10 cellular contexts compared by ENCODE assay signal in genomic region chr3:37997791-37998370, GRCh38. TPM values are rescaled to one million over a fixed set of nuclear protein-coding genes. Genes with fewer than 3 reads are reported as not detected.
DNase-seq lines count a peak whose midpoint lies in the region; ATAC-seq, FAIRE-seq and TF ChIP-seq lines count a peak whose summit lies in the region.
"Had no signal": no experiment of that assay in that cellular context is flagged by ENCODE, and none has a peak within 500 bp of the region (broad histone marks: within the 10 kb centered on the region; RNA-seq: fewer than 3 reads in every experiment).

No MANE protein-coding gene starts in this region.

- TF ChIP-seq EP300 in A549 (IDR thresholded peaks at IDR 0.05): no peak

- H3K4me3 Mint-ChIP-seq in effector memory CD8-positive, alpha-beta T cell: peak overlapping the region; percentile 70 to 78
- H3K4me3 Mint-ChIP-seq in neural progenitor cell (no peak overlapping the region), glutamatergic neuron (ENCODE audit: unreplicated experiment) (no peak overlapping the region)

- in situ Hi-C loops in GM13977 (cut with MboI; ENCODE audit: low pct_unique_long_range_greater_than_20kb, low sequenced_read_pairs, unreplicated experiment): no loop called here

- H3K9ac ChIP-seq in neural progenitor cell: no peak overlapping the region

- no peak for TF ChIP-seq CTCF in A549 (IDR thresholded peaks at IDR 0.05)
- no peak for TF ChIP-seq CTCF in OCI-LY7 (conservative IDR thresholded peaks at IDR 0.05; ENCODE audit: low read length)
- TF ChIP-seq CTCF in neural progenitor cell (IDR thresholded peaks at IDR 0.05): no peak
- no peak for TF ChIP-seq CTCF in GM13977 (IDR thresholded peaks at IDR 0.05; ENCODE audit: extremely low read depth, insufficient read depth, missing control alignments)
- no peak for TF ChIP-seq CTCF in glutamatergic neuron (IDR thresholded peaks at IDR 0.05; ENCODE audit: partially characterized antibody, unreplicated experiment)

- peak overlapping the region; percentile 91 for H3K4me2 ChIP-seq in A549
- peak overlapping the region; percentile 82 for H3K4me2 ChIP-seq in OCI-LY7 (ENCODE audit: low read length)
- peak overlapping the region; percentile 91 for H3K4me2 ChIP-seq in neural progenitor cell

- no peaks in the 10 kb centered on the region for H4K20me1 ChIP-seq in OCI-LY7 (ENCODE audit: insufficient read depth, low read length)
- H4K20me1 ChIP-seq in neural progenitor cell (ENCODE audit: low read depth): no peaks in the 10 kb centered on the region

- TF ChIP-seq POLR2A in A549 (IDR thresholded peaks at IDR 0.05; ENCODE audit: low read length): no peak

- H3K36me3 Mint-ChIP-seq in effector memory CD8-positive, alpha-beta T cell (ENCODE audit: insufficient read depth): peaks cover 20% of the 10 kb centered on the region
- H3K36me3 Mint-ChIP-seq in neural progenitor cell: no peaks in the 10 kb centered on the region
- no peaks in the 10 kb centered on the region for H3K36me3 Mint-ChIP-seq in glutamatergic neuron (ENCODE audit: unreplicated experiment)

- no peaks in the 10 kb centered on the region for H3K27me3 Mint-ChIP-seq in effector memory CD8-positive, alpha-beta T cell
- H3K27me3 Mint-ChIP-seq in neural progenitor cell (ENCODE audit: insufficient read depth, low read depth) (peaks cover 15% of the 10 kb centered on the region), glutamatergic neuron (ENCODE audit: unreplicated experiment) (peaks cover 4% of the 10 kb centered on the region)

- peaks cover 5% of the 10 kb centered on the region for H3F3A ChIP-seq in neural progenitor cell (ENCODE audit: low read depth)

- 68% methylated on average over 3 of the region's 6 CpGs for WGBS in A549 (ENCODE audit: missing lambda C conversion rate)

- BruUV-seq in OCI-LY7 (replicated peaks; lab: Mats Ljungman, UMichigan): no TSS peak

- peaks cover 55 to 58% of the 10 kb centered on the region in 2 donors for H3K4me1 Mint-ChIP-seq in effector memory CD8-positive, alpha-beta T cell (ENCODE audit: low read depth in 2 of 2)
- peaks cover 26% of the 10 kb centered on the region for H3K4me1 Mint-ChIP-seq in neural progenitor cell
- H3K4me1 Mint-ChIP-seq in glutamatergic neuron (ENCODE audit: low read depth, unreplicated experiment): peaks cover 4% of the 10 kb centered on the region

- H2AFZ ChIP-seq in OCI-LY7 (ENCODE audit: low read length): no peak overlapping the region
- no peak overlapping the region for H2AFZ ChIP-seq in neural progenitor cell (replicated peaks)

- H3K4me3 ChIP-seq in A549 (no peak overlapping the region), OCI-LY7 (ENCODE audit: low read depth, low read length, poor library complexity, severe bottlenecking) (no peak overlapping the region), neural progenitor cell (no peak overlapping the region)

- H3K79me2 ChIP-seq in OCI-LY7 (ENCODE audit: insufficient read depth, low read depth, low read length) (peaks cover 9% of the 10 kb centered on the region; the same call in 1 of the 2 replicates), neural progenitor cell (ENCODE audit: low read depth) (no peaks in the 10 kb centered on the region)

- no peaks in the 10 kb centered on the region for H3K9me3 Mint-ChIP-seq in effector memory CD8-positive, alpha-beta T cell
- H3K9me3 Mint-ChIP-seq in neural progenitor cell: no peaks in the 10 kb centered on the region
- peaks cover 3% of the 10 kb centered on the region for H3K9me3 Mint-ChIP-seq in glutamatergic neuron (ENCODE audit: unreplicated experiment)

- intact Hi-C loops in OCI-LY7 (cut with micrococcal nuclease; ENCODE audit: unreplicated experiment): no loop called here

- CTCF ChIA-PET in A549 (lab: Yijun Ruan, JAX) (interaction anchor here (0.8 to 3.4 kb wide), 13 partner anchors 9 to 349 kb away, joined by 3 to 28 read pairs (median 5); partner anchors contain the start of gene XYLB), OCI-LY7 (lab: Charles Lee; ENCODE audit: unreplicated experiment) (no interaction called here)

- H3K36me3 ChIP-seq in OCI-LY7 (ENCODE audit: insufficient read depth, low read length) (peaks cover 54% of the 10 kb centered on the region), neural progenitor cell (no peaks in the 10 kb centered on the region)

- peaks cover 12% of the 10 kb centered on the region for H3K27me3 ChIP-seq in neural progenitor cell

- DNase-seq in A549 (ENCODE audit: low read depth in 1 of 2, low spot score in 1 of 2) (no peak), OCI-LY7 (ENCODE audit: low spot score) (no peak), neural progenitor cell (ENCODE audit: low spot score) (no peak), GM13977 (ENCODE audit: low spot score) (no peak), glutamatergic neuron (no peak), SW480 (ENCODE audit: low spot score) (no peak)
- no peak for DNase-seq in effector memory CD8-positive, alpha-beta T cell
- DNase-seq: DMS 273 treated with DMSO at 0.1 percent for 48 hours, NCI-H1417 treated with DMSO at 0.1 percent for 48 hours had no signal

- POLR2A ChIA-PET in A549 (lab: Yijun Ruan, JAX): no interaction called here
- POLR2A ChIA-PET in OCI-LY7 (lab: Charles Lee): no interaction called here

- peak overlapping the region in 1 of 2 experiments; percentile 81; a peak in 4 of 6 replicates for H3K27ac ChIP-seq in A549
- H3K27ac ChIP-seq in OCI-LY7 (ENCODE audit: low read depth, low read length, poor library complexity, severe bottlenecking): peak overlapping the region; percentile 55
- no peak overlapping the region for H3K27ac ChIP-seq in neural progenitor cell

- no peaks in the 10 kb centered on the region for H3K9me3 ChIP-seq in A549
- no peaks in the 10 kb centered on the region for H3K9me3 ChIP-seq in OCI-LY7 (ENCODE audit: low read length)
- H3K9me3 ChIP-seq in neural progenitor cell (ENCODE audit: low read depth): no peaks in the 10 kb centered on the region

- H3K4me1 ChIP-seq in A549 (peaks cover 11% of the 10 kb centered on the region), OCI-LY7 (ENCODE audit: insufficient read depth, low read length, poor library complexity, severe bottlenecking) (peaks cover 43% of the 10 kb centered on the region), neural progenitor cell (no peaks in the 10 kb centered on the region)

- no peak; a peak in 1 of 6 replicates for ATAC-seq in A549
- ATAC-seq in effector memory CD8-positive, alpha-beta T cell (replicated peaks): no peak
- ATAC-seq in GM19455 (IDR thresholded peaks at IDR 0.05; ENCODE audit: unreplicated experiment): no peak

- H3K27ac Mint-ChIP-seq in effector memory CD8-positive, alpha-beta T cell: peak overlapping the region; percentile 92 to 96
- H3K27ac Mint-ChIP-seq in neural progenitor cell (no peak overlapping the region), glutamatergic neuron (ENCODE audit: unreplicated experiment) (no peak overlapping the region)

- no peak for TF ChIP-seq RAD21 in A549 (conservative IDR thresholded peaks at IDR 0.05 in 1 of 2, IDR thresholded peaks at IDR 0.05 in 1 of 2)

- no peaks in the 10 kb centered on the region for H3K9me2 ChIP-seq in OCI-LY7 (ENCODE audit: insufficient read depth, low read length)

- FAIRE-seq in A549 (lab: Jason Lieb, UNC): no peak

TF ChIP-seq in A549, 52 proteins besides CTCF, POLR2A, EP300 and RAD21:
- TF ChIP-seq BHLHE40 (IDR thresholded peaks at IDR 0.05; ENCODE audit: low read depth, low read length) (no peak), HDAC2 (IDR thresholded peaks at IDR 0.05) (no peak)

RNA-seq across cellular contexts. Expression of gene VILL, which starts 7.3 kb away (rescaled TPM):
- 0.22 and 0.49 TPM in 2 replicates for polyA plus RNA-seq in A549 (2011; rRNA removed)
- 0.16 and 0.23 TPM in 2 replicates for polyA plus RNA-seq in A549 (2012; cell fraction: cytosol; rRNA removed)
- polyA plus RNA-seq in A549 (2012; cell fraction: nucleus; rRNA removed): 0.55 TPM in 2 replicates
- polyA plus RNA-seq in A549 (2017; fragmentation: RNase III; extraction: RNeasy Plus Mini Kit Qiagen cat#74134 plus additional on column Dnase treatment): 0.04 to 0.08 TPM (median 0.05 TPM) in 3 replicates
- polyA minus RNA-seq in A549 (2011; rRNA and poly(A)+ RNA removed): 0.49 and 0.91 TPM in 2 replicates
- 23.5 and 24.5 TPM in 2 replicates for total RNA-seq in OCI-LY7 (2014; rRNA removed; shearing (Covaris generic))
- total RNA-seq in OCI-LY7 (2022): 13.2 and 13.5 TPM in 2 replicates
- total RNA-seq in neural progenitor cell (ENCODE audit: low replicate concordance): 4.9 and 5.6 TPM in 2 replicates
- total RNA-seq in glutamatergic neuron (ENCODE audit: unreplicated experiment): 3.2 TPM

RNA-seq across cellular contexts. Expression of gene PLCD1, which starts 31.6 kb away (rescaled TPM):
- 4.8 and 6.0 TPM in 2 replicates for polyA plus RNA-seq in A549 (2011; rRNA removed)
- polyA plus RNA-seq in A549 (2012; cell fraction: cytosol; rRNA removed): 3.5 and 3.8 TPM in 2 replicates
- polyA plus RNA-seq in A549 (2012; cell fraction: nucleus; rRNA removed): 14.1 TPM in 2 replicates
- 3.7 to 5.3 TPM (median 3.9 TPM) in 3 replicates for polyA plus RNA-seq in A549 (2017; fragmentation: RNase III; extraction: RNeasy Plus Mini Kit Qiagen cat#74134 plus additional on column Dnase treatment)
- 8.1 and 11.0 TPM in 2 replicates for polyA minus RNA-seq in A549 (2011; rRNA and poly(A)+ RNA removed)
- total RNA-seq in OCI-LY7 (2014; rRNA removed; shearing (Covaris generic)): 5.8 and 10.4 TPM in 2 replicates
- total RNA-seq in OCI-LY7 (2022): 7.7 and 11.8 TPM in 2 replicates
- total RNA-seq in neural progenitor cell (ENCODE audit: low replicate concordance): 38.6 and 42.4 TPM in 2 replicates
- total RNA-seq in glutamatergic neuron (ENCODE audit: unreplicated experiment): 73.0 TPM

RNA-seq across cellular contexts. Expression of gene DLEC1, which starts 41.1 kb away (rescaled TPM):
- polyA plus RNA-seq in A549 (2011; rRNA removed) (0.10 and 0.13 TPM in 2 replicates), A549 (2017; fragmentation: RNase III; extraction: RNeasy Plus Mini Kit Qiagen cat#74134 plus additional on column Dnase treatment) (0.03 to 0.07 TPM in 2 of 3 replicates, not detected in the other)
- under 0.01 TPM in 1 of 2 replicates, not detected in the other for polyA plus RNA-seq in A549 (2012; cell fraction: cytosol; rRNA removed)
- 0.01 and 0.02 TPM in 2 replicates for polyA plus RNA-seq in A549 (2012; cell fraction: nucleus; rRNA removed)
- polyA minus RNA-seq in A549 (2011; rRNA and poly(A)+ RNA removed): 0.10 and 1.3 TPM in 2 replicates
- 0.13 TPM in 1 of 2 replicates, not detected in the other for total RNA-seq in OCI-LY7 (2014; rRNA removed; shearing (Covaris generic))
- total RNA-seq in OCI-LY7 (2022) (0.11 TPM in 1 of 2 replicates, not detected in the other), neural progenitor cell (ENCODE audit: low replicate concordance) (0.60 and 1.4 TPM in 2 replicates), glutamatergic neuron (ENCODE audit: unreplicated experiment) (0.42 TPM)

Comparison
In these comparisons a context has a peak if more than half of its experiments do, and no peak if none do; other contexts are left out.
1. H3K27ac Mint-ChIP-seq: peak in effector memory CD8-positive, alpha-beta T cell (2 of 2); none in neural progenitor cell (single experiment) and glutamatergic neuron (single experiment).
2. H3K4me3 Mint-ChIP-seq: peak in effector memory CD8-positive, alpha-beta T cell (2 of 2); none in neural progenitor cell (single experiment) and glutamatergic neuron (single experiment).
3. Peak in every context shown above with its lines, with median percentiles within 50 percentile points of each other: H3K4me2 ChIP-seq.